8 cellular contexts compared by ENCODE assay signal in the genomic region with DNA sequence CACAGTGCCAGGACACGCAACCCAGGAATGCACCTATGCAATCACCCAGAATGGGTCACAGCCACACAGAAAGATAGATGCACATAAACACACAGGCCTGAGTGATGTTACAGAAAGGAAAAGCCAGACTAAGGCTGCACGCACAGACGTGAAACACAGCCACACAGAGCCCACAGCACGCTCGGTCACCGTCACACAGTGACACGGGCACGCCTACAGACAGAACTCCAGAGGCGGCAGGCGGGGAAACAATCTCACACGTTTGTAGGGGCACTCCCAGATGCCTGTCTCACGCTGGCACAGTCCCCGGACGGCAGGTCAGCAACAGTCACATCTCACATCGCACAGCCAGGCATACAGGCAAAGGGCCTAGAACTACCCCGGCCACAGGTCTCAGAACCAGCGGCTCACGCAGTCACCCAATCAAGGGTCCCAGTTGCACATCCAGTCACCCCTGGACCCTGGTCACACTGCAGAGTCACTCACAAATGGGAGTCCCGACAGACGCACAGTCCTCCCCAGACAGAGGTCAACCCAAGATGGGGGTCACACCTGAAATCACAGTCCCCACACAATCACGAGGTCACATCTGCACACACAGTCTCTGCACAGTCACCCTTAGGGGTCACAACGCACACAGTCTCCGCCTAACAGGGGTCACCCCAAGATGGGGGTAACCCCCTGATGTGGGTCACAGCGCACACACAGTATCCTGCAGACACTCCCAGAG.
DNase-seq lines count a peak whose midpoint lies in the region; ATAC-seq lines count a peak whose summit lies in the region.

No MANE protein-coding gene starts in this region.

- peak overlapping the region; percentile 69 to 95 (median 90) for H3K27ac ChIP-seq in skin epidermis

- DNase-seq in NOMO-1 treated with DMSO at 0.1 percent for 48 hours (lab: John Stamatoyannopoulos, UW; ENCODE audit: unreplicated experiment) (peak; percentile 21), NOMO-1 treated with dmso at 0.1 percent for 144 hours (lab: John Stamatoyannopoulos, UW; ENCODE audit: unreplicated experiment) (no peak), amniotic stem cell (lab: John Stamatoyannopoulos, UW) (peak; percentile 49), hepatic stellate cell (ENCODE audit: low spot score) (no peak)

- H3K4me3 Mint-ChIP-seq in T-helper 1 cell treated with Interleukin-12 subunit alpha and Interleukin-12 subunit beta and Interleukin-4 antibody, amounts not matched to agents 30 μg/mL and 1 μg/mL, for 36 hours = peak overlapping the region; percentile 84

- peaks cover 40% of the 10 kb centered on the region for H3K4me1 Mint-ChIP-seq in T-helper 1 cell treated with Interleukin-12 subunit alpha and Interleukin-12 subunit beta and Interleukin-4 antibody, amounts not matched to agents 30 μg/mL and 1 μg/mL, for 36 hours (ENCODE audit: low read depth)

- peak overlapping the region; percentile 82 for H3K27ac Mint-ChIP-seq in T-helper 1 cell treated with Interleukin-12 subunit alpha and Interleukin-12 subunit beta and Interleukin-4 antibody, amounts not matched to agents 30 μg/mL and 1 μg/mL, for 36 hours

- peaks cover 6% of the 10 kb centered on the region for H3K9me3 Mint-ChIP-seq in T-helper 1 cell treated with Interleukin-12 subunit alpha and Interleukin-12 subunit beta and Interleukin-4 antibody, amounts not matched to agents 30 μg/mL and 1 μg/mL, for 36 hours

- peak; percentile 36 for ATAC-seq in HG03135 (IDR thresholded peaks at IDR 0.05; ENCODE audit: unreplicated experiment)

- H3K27me3 Mint-ChIP-seq in T-helper 1 cell treated with Interleukin-12 subunit alpha and Interleukin-12 subunit beta and Interleukin-4 antibody, amounts not matched to agents 30 μg/mL and 1 μg/mL, for 36 hours (ENCODE audit: low read depth) = peaks cover 8% of the 10 kb centered on the region

- peaks cover 20% of the 10 kb centered on the region for H3K36me3 Mint-ChIP-seq in T-helper 1 cell treated with Interleukin-12 subunit alpha and Interleukin-12 subunit beta and Interleukin-4 antibody, amounts not matched to agents 30 μg/mL and 1 μg/mL, for 36 hours (ENCODE audit: low read depth)

- H3K4me3 ChIP-seq in iPS-11a (ENCODE audit: low read depth, low read length) (peak overlapping the region; percentile 54), skin epidermis (peak overlapping the region; percentile 58 to 81 (median 70))

Comparison
In these comparisons a context has a peak if more than half of its experiments do, and no peak if none do; other contexts are left out.
1. DNase-seq: peak in NOMO-1 treated with DMSO at 0.1 percent for 48 hours (single experiment) and amniotic stem cell (single experiment); none in NOMO-1 treated with dmso at 0.1 percent for 144 hours (single experiment) and hepatic stellate cell (single experiment).